In the genomic region with DNA sequence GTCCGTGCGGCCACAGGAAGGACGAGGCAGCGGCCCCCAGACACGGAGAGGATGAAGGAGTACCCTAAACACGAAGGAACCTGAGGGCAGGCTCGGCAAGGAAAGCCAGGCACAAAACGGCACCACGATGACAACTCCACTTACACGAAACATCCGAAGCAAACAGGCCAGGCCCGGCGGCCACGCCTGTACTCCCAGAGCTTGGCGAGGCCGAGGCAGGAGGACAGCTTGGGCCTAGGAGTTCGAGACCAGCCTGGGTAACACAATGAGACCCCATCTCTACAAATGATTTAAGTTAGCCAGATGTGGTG, we compare ENCODE assay signal across 2 cellular contexts.
TF ChIP-seq lines count a peak whose summit lies in the region.

No MANE protein-coding gene starts in this region.

TF ChIP-seq in HepG2, 621 proteins besides CTCF, POLR2A, EP300 and RAD21:
- TF ChIP-seq ZNF34 (CRISPR knock-in tag; IDR thresholded peaks at IDR 0.05; ENCODE audit: borderline replicate concordance) (no peak), EZH2 (conservative IDR thresholded peaks at IDR 0.05; ENCODE audit: low read depth, low read length) (0 out of 2 replicates have a peak, but pooled peaks have one; percentile 1)

TF ChIP-seq in WTC11, 78 proteins besides CTCF, POLR2A, EP300 and RAD21:
- TF ChIP-seq NR1H2 (CRISPR knock-in tag; IDR thresholded peaks at IDR 0.05) (no peak), ZNF138 (CRISPR knock-in tag; conservative IDR thresholded peaks at IDR 0.05) (no peak), SOX15 (CRISPR knock-in tag; IDR thresholded peaks at IDR 0.05) (no peak), ARID4B (CRISPR knock-in tag; IDR thresholded peaks at IDR 0.05; ENCODE audit: borderline replicate concordance) (no peak), KAT7 (CRISPR knock-in tag; IDR thresholded peaks at IDR 0.05; ENCODE audit: borderline replicate concordance) (no peak), NR3C1 (CRISPR knock-in tag; conservative IDR thresholded peaks at IDR 0.05; ENCODE audit: low read depth) (no peak), ZBTB21 (CRISPR knock-in tag; IDR thresholded peaks at IDR 0.05; ENCODE audit: borderline replicate concordance) (no peak), TEAD4 (CRISPR knock-in tag; IDR thresholded peaks at IDR 0.05) (no peak), FOXJ3 (CRISPR knock-in tag; IDR thresholded peaks at IDR 0.05; ENCODE audit: borderline replicate concordance) (no peak), ESRRA (CRISPR knock-in tag; IDR thresholded peaks at IDR 0.05; ENCODE audit: borderline replicate concordance) (no peak), CBFB (CRISPR knock-in tag; IDR thresholded peaks at IDR 0.05; ENCODE audit: low read depth) (no peak), ZNF317 (CRISPR knock-in tag; IDR thresholded peaks at IDR 0.05; ENCODE audit: borderline replicate concordance, low read depth) (no peak), MXD4 (CRISPR knock-in tag; IDR thresholded peaks at IDR 0.05; ENCODE audit: borderline replicate concordance) (no peak), HMGXB4 (CRISPR knock-in tag; IDR thresholded peaks at IDR 0.05) (no peak), NFE2L1 (CRISPR knock-in tag; IDR thresholded peaks at IDR 0.05) (no peak)
- TF ChIP-seq, protein P1, sequence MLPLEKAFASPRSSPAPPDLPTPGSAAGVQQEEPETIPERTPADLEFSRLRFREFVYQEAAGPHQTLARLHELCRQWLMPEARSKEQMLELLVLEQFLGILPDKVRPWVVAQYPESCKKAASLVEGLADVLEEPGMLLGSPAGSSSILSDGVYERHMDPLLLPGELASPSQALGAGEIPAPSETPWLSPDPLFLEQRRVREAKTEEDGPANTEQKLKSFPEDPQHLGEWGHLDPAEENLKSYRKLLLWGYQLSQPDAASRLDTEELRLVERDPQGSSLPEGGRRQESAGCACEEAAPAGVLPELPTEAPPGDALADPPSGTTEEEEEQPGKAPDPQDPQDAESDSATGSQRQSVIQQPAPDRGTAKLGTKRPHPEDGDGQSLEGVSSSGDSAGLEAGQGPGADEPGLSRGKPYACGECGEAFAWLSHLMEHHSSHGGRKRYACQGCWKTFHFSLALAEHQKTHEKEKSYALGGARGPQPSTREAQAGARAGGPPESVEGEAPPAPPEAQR (CRISPR knock-in tag; IDR thresholded peaks at IDR 0.05): no peak
- TF ChIP-seq, protein P2, sequence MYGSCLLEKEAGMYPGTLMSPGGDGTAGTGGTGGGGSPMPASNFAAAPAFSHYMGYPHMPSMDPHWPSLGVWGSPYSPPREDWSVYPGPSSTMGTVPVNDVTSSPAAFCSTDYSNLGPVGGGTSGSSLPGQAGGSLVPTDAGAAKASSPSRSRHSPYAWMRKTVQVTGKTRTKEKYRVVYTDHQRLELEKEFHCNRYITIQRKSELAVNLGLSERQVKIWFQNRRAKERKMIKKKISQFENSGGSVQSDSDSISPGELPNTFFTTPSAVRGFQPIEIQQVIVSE (CRISPR knock-in tag; IDR thresholded peaks at IDR 0.05; ENCODE audit: borderline replicate concordance): no peak
- TF ChIP-seq, protein P3, sequence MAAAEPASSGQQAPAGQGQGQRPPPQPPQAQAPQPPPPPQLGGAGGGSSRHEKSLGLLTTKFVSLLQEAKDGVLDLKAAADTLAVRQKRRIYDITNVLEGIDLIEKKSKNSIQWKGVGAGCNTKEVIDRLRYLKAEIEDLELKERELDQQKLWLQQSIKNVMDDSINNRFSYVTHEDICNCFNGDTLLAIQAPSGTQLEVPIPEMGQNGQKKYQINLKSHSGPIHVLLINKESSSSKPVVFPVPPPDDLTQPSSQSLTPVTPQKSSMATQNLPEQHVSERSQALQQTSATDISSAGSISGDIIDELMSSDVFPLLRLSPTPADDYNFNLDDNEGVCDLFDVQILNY (CRISPR knock-in tag; IDR thresholded peaks at IDR 0.05): no peak
- TF ChIP-seq, protein P4, sequence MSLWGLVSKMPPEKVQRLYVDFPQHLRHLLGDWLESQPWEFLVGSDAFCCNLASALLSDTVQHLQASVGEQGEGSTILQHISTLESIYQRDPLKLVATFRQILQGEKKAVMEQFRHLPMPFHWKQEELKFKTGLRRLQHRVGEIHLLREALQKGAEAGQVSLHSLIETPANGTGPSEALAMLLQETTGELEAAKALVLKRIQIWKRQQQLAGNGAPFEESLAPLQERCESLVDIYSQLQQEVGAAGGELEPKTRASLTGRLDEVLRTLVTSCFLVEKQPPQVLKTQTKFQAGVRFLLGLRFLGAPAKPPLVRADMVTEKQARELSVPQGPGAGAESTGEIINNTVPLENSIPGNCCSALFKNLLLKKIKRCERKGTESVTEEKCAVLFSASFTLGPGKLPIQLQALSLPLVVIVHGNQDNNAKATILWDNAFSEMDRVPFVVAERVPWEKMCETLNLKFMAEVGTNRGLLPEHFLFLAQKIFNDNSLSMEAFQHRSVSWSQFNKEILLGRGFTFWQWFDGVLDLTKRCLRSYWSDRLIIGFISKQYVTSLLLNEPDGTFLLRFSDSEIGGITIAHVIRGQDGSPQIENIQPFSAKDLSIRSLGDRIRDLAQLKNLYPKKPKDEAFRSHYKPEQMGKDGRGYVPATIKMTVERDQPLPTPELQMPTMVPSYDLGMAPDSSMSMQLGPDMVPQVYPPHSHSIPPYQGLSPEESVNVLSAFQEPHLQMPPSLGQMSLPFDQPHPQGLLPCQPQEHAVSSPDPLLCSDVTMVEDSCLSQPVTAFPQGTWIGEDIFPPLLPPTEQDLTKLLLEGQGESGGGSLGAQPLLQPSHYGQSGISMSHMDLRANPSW (CRISPR knock-in tag; conservative IDR thresholded peaks at IDR 0.05; ENCODE audit: low read depth): no peak
